In genomic region chr5:55440188-55440646, GRCh38 we compare ENCODE assay signal across 9 cellular contexts.
DNase-seq lines count a peak whose midpoint lies in the region; ATAC-seq and TF ChIP-seq lines count a peak whose summit lies in the region.
"Had no signal": no experiment of that assay in that cellular context is flagged by ENCODE, and none has a peak within 500 bp of the region (broad histone marks: within the 10 kb centered on the region; RNA-seq: fewer than 3 reads in every experiment).

No MANE protein-coding gene starts in this region.

- H3K9me3 Mint-ChIP-seq in activated naive CD8-positive, alpha-beta T cell (ENCODE audit: low read depth) = peaks cover under 1% of the 10 kb centered on the region

- TF ChIP-seq EP300 in suprapubic skin (IDR thresholded peaks at IDR 0.05) = no peak

- H3K79me2 ChIP-seq in MM.1S (ENCODE audit: low read length) = no peaks in the 10 kb centered on the region

- peaks cover 50% of the 10 kb centered on the region for H3K4me1 Mint-ChIP-seq in activated naive CD8-positive, alpha-beta T cell (ENCODE audit: low read depth)

- TF ChIP-seq CTCF in suprapubic skin (IDR thresholded peaks at IDR 0.05) (no peak), mucosa of descending colon (IDR thresholded peaks at IDR 0.05) (no peak), MM.1S (IDR thresholded peaks at IDR 0.05; ENCODE audit: low read length) (no peak)

- peak overlapping the region; percentile 86 for H3K27ac Mint-ChIP-seq in activated naive CD8-positive, alpha-beta T cell

- H2AFZ ChIP-seq in MM.1S (ENCODE audit: low read length) = no peak overlapping the region

- H3K27me3 Mint-ChIP-seq in activated naive CD8-positive, alpha-beta T cell = no peaks in the 10 kb centered on the region

- no peaks in the 10 kb centered on the region for H3K9me2 ChIP-seq in MM.1S (replicated peaks; ENCODE audit: insufficient read depth, low read length)

- intact Hi-C loops in mucosa of descending colon (cut with DNase I, micrococcal nuclease) = no loop called here

- peaks cover 59% of the 10 kb centered on the region for H3K36me3 ChIP-seq in iPS-20b (ENCODE audit: insufficient read depth, low read depth, low read length)
- H3K36me3 ChIP-seq in suprapubic skin = peaks cover 3% of the 10 kb centered on the region
- no peaks in the 10 kb centered on the region for H3K36me3 ChIP-seq in mucosa of descending colon (ENCODE audit: low read depth)
- no peaks in the 10 kb centered on the region for H3K36me3 ChIP-seq in MM.1S (replicated peaks; ENCODE audit: insufficient read depth, low read length)

- 0 out of 2 replicates have a peak, but pooled peaks cover 4% of the 10 kb centered on the region for H3F3A ChIP-seq in MM.1S (ENCODE audit: insufficient read depth, low read length)

- H3K4me2 ChIP-seq in MM.1S (ENCODE audit: low read depth, low read length) = no peak overlapping the region

- WGBS in suprapubic skin = 50% methylated on average over 6 of the region's 6 CpGs

- ATAC-seq in mucosa of descending colon = no peak

- no peaks in the 10 kb centered on the region for H4K20me1 ChIP-seq in MM.1S (ENCODE audit: insufficient read depth, low read length)

- H3K27me3 ChIP-seq in iPS-20b (ENCODE audit: insufficient read depth, low read length) (no peaks in the 10 kb centered on the region), suprapubic skin (no peaks in the 10 kb centered on the region), MM.1S (replicated peaks; ENCODE audit: insufficient read depth, low read length) (no peaks in the 10 kb centered on the region)

- no peak overlapping the region for H3K4me3 ChIP-seq in iPS-20b (ENCODE audit: low read length)
- H3K4me3 ChIP-seq in suprapubic skin = no peak overlapping the region
- H3K4me3 ChIP-seq in mucosa of descending colon = no peak overlapping the region
- no peak overlapping the region for H3K4me3 ChIP-seq in MM.1S (ENCODE audit: low read length)

- H3K4me3 Mint-ChIP-seq in activated naive CD8-positive, alpha-beta T cell = peak overlapping the region; percentile 32

- H3K27ac ChIP-seq in iPS-20b (ENCODE audit: low read length) (peak overlapping the region; percentile 0), suprapubic skin (peak overlapping the region; percentile 87), MM.1S (ENCODE audit: low read length) (no peak overlapping the region)

- peaks cover 18% of the 10 kb centered on the region for H3K36me3 Mint-ChIP-seq in activated naive CD8-positive, alpha-beta T cell

- H3K9me3 ChIP-seq in iPS-20b (ENCODE audit: insufficient read depth, low read depth, low read length) (peaks cover 9% of the 10 kb centered on the region; the same call in 1 of the 2 replicates), suprapubic skin (no peaks in the 10 kb centered on the region), mucosa of descending colon (no peaks in the 10 kb centered on the region), MM.1S (replicated peaks; ENCODE audit: insufficient read depth, low read length) (no peaks in the 10 kb centered on the region)

- H3K9ac ChIP-seq in iPS-20b (ENCODE audit: low read depth, low read length) = peak overlapping the region; percentile 12; the same call in 1 of the 2 replicates
- H3K9ac ChIP-seq in MM.1S (ENCODE audit: low read length) = no peak overlapping the region

- TF ChIP-seq POLR2A in suprapubic skin (IDR thresholded peaks at IDR 0.05) = no peak

- H3K4me1 ChIP-seq in iPS-20b (ENCODE audit: insufficient read depth, low read length) (peaks cover 34% of the 10 kb centered on the region), suprapubic skin (peaks cover 59% of the 10 kb centered on the region), mucosa of descending colon (ENCODE audit: low read depth) (peaks cover 7% of the 10 kb centered on the region), MM.1S (ENCODE audit: low read length) (no peaks in the 10 kb centered on the region)

- peak; percentile 20 for DNase-seq in activated T-cell treated with anti-CD3 and anti-CD28 coated beads for 4 hours
- no peak for DNase-seq in activated T-cell treated with anti-CD3 and anti-CD28 coated beads, Interleukin-2, amount 50 U/mL, for 1 hour
- DNase-seq in suprapubic skin (ENCODE audit: low spot score in 2 of 2) = no peak
- no peak for DNase-seq in mesenteric fat pad (ENCODE audit: low spot score)
- no peak for DNase-seq in mucosa of descending colon
- no peak for DNase-seq in MM.1S
- DNase-seq: NCI-H2107 had no signal
